9 cellular contexts compared by ENCODE assay signal in genomic region chr19:33280351-33280921, GRCh38. TPM values are rescaled to one million over a fixed set of nuclear protein-coding genes. Genes with fewer than 3 reads are reported as not detected.
A peak's percentile ranks its signal among the peaks of the same experiment; 100 is the strongest.
DNase-seq lines count a peak whose midpoint lies in the region; ATAC-seq and TF ChIP-seq lines count a peak whose summit lies in the region.
"Had no signal": no experiment of that assay in that cellular context is flagged by ENCODE, and none has a peak within 500 bp of the region (broad histone marks: within the 10 kb centered on the region; RNA-seq: fewer than 3 reads in every experiment).

No MANE protein-coding gene starts in this region.

- H3K27me3 Mint-ChIP-seq in CD14-positive monocyte (ENCODE audit: low read depth in 3 of 3) (peaks cover 0 to 4% (median 0%) of the 10 kb centered on the region in 3 donors), brain (peaks cover 14% of the 10 kb centered on the region)

- no peak for TF ChIP-seq CTCF in CD14-positive monocyte (IDR thresholded peaks at IDR 0.05)
- no peak for TF ChIP-seq CTCF in brain (conservative IDR thresholded peaks at IDR 0.05)

- peak; percentile 92 for ATAC-seq in GM19452 (IDR thresholded peaks at IDR 0.05; ENCODE audit: unreplicated experiment)
- peak; percentile 76 for ATAC-seq in HG03460 (IDR thresholded peaks at IDR 0.05; ENCODE audit: unreplicated experiment)

- peaks cover 54% of the 10 kb centered on the region for H3K4me1 Mint-ChIP-seq in CD14-positive monocyte
- H3K4me1 Mint-ChIP-seq in brain = peaks cover 21% of the 10 kb centered on the region

- DNase-seq in CD14-positive monocyte (ENCODE audit: low spot score) = no peak
- no peak for DNase-seq in AG20443 (ENCODE audit: low spot score)
- no peak for DNase-seq in activated gamma-delta T cell treated with Interleukin-2 at 50 U/mL for 16 hours
- DNase-seq in DMS114 treated with DMSO at 0.1 percent for 48 hours (lab: John Stamatoyannopoulos, UW; ENCODE audit: unreplicated experiment) = no peak
- DNase-seq in HCEC 1CT = no peak
- DNase-seq: gastrocnemius medialis had no signal

- H3K27ac Mint-ChIP-seq in CD14-positive monocyte (peak overlapping the region; percentile 77 to 96 (median 89)), brain (peak overlapping the region in 3 of 5 experiments; percentile 14 to 71 (median 14))

- intact Hi-C loops in CD14-positive monocyte (cut with micrococcal nuclease) = no loop called here

- H3K9me3 Mint-ChIP-seq in CD14-positive monocyte (peaks cover 0 to 3% (median 0%) of the 10 kb centered on the region in 7 donors), brain (peaks cover 0 to 8% (median 0%) of the 10 kb centered on the region in 5 experiments)

- H3K36me3 Mint-ChIP-seq in CD14-positive monocyte (no peaks in the 10 kb centered on the region), brain (no peaks in the 10 kb centered on the region)

- H3K4me3 Mint-ChIP-seq in CD14-positive monocyte = peak overlapping the region; percentile 63 to 88
- H3K4me3 Mint-ChIP-seq in brain = no peak overlapping the region

RNA-seq across cellular contexts. Expression of gene CEBPA, which starts 21.9 kb away (rescaled TPM):
- polyA plus RNA-seq in CD14-positive monocyte (10 to 100 TPM; 17.9 to 47.5 TPM), brain (ENCODE audit: insufficient read depth, low read depth, low replicate concordance) (5.0 TPM)

RNA-seq across cellular contexts. Expression of gene SLC7A10, which starts 54.8 kb away (rescaled TPM):
- polyA plus RNA-seq in CD14-positive monocyte (not detected), brain (ENCODE audit: insufficient read depth, low read depth, low replicate concordance) (4.7 TPM)

Comparison
In these comparisons a context has a peak if more than half of its experiments do, and no peak if none do; other contexts are left out.
1. H3K4me3 Mint-ChIP-seq: peak in CD14-positive monocyte (2 of 2); none in brain (0 of 5).